ENCODE assay signal across 20 cellular contexts in the genomic region with DNA sequence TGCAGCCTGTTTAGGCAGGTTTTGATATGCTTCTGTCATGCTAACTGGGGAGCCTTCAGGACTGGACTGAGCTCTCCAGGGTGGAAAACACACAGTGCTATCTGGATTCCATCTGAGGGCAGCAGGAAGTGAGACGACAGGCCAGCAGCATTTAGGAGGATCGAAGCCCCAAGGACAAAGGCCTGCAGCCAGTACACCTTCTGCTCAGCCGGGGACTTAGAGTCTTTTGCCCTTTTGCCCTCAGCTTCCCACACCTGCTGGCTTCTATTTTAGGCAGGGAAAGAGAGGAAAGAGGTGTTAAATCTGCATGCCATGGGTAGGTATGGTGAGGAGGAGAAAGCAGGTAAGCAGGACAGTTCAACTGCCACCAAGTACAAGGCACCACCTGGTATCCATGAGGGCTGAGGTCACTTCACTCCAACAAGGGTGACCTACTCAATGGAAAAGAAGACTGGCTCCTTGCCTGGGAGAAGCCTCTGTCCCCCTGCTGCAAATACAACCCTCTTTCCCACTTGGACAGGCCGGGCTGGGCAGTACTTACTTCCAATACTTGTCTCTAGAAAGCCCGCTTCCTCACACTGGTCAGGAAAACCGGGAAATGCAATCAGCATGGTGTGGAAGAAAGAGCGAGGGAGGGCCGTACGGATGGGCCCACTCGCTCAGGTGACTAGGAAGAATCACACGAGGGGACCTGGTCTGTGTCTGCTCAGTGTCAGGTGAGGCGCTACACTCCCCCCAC. TPM values are rescaled to one million over a fixed set of nuclear protein-coding genes. Genes with fewer than 3 reads are reported as not detected.
DNase-seq lines count a peak whose midpoint lies in the region; ATAC-seq, FAIRE-seq and TF ChIP-seq lines count a peak whose summit lies in the region.
"Had no signal": no experiment of that assay in that cellular context is flagged by ENCODE, and none has a peak within 500 bp of the region (broad histone marks: within the 10 kb centered on the region; RNA-seq: fewer than 3 reads in every experiment).

No MANE protein-coding gene starts in this region.

- H3K9ac ChIP-seq in NT2/D1 (ENCODE audit: insufficient read length, low read depth) = no peak overlapping the region
- H3K9ac ChIP-seq: GM23248 had no signal

- FAIRE-seq in pancreas (lab: Jason Lieb, UNC) (no peak), GM19239 (lab: Jason Lieb, UNC) (no peak)

- H3K4me3 ChIP-seq in DOHH2 (ENCODE audit: low read length) (peak overlapping the region; percentile 78), NT2/D1 (ENCODE audit: insufficient read length, low read depth) (no peak overlapping the region), epithelial cell of esophagus (ENCODE audit: low read length) (no peak overlapping the region), pancreas (no peak overlapping the region), HAP-1 (no peak overlapping the region)
- H3K4me3 ChIP-seq: gastroesophageal sphincter, GM23248, PC-9 had no signal

- no peaks in the 10 kb centered on the region for H3K9me3 ChIP-seq in DOHH2 (ENCODE audit: control insufficient read depth, insufficient read depth, low read length)
- H3K9me3 ChIP-seq in NT2/D1 (ENCODE audit: insufficient read depth, low read length) = no peaks in the 10 kb centered on the region
- no peaks in the 10 kb centered on the region for H3K9me3 ChIP-seq in pancreas
- no peaks in the 10 kb centered on the region for H3K9me3 ChIP-seq in HAP-1
- H3K9me3 ChIP-seq: gastroesophageal sphincter had no signal

- peaks cover 31% of the 10 kb centered on the region for H3K79me2 ChIP-seq in DOHH2 (ENCODE audit: control insufficient read depth, low read length)

- 68 to 75% methylated on average over 12 of the region's 12 CpGs for WGBS in pancreas, 2 donors

- peaks cover 41% of the 10 kb centered on the region for H3F3A ChIP-seq in DOHH2 (ENCODE audit: control insufficient read depth, insufficient read depth)

- peak overlapping the region; percentile 75 for H3K4me2 ChIP-seq in DOHH2 (ENCODE audit: low read length)
- H3K4me2 ChIP-seq: PC-9 had no signal

- no peaks in the 10 kb centered on the region for H4K20me1 ChIP-seq in DOHH2 (ENCODE audit: control insufficient read depth, insufficient read depth, low read depth, low read length)

- peak; percentile 40 to 76 (median 63) for ATAC-seq in pancreas
- ATAC-seq in HG02763 (IDR thresholded peaks at IDR 0.05; ENCODE audit: unreplicated experiment) = no peak
- ATAC-seq: activated CD8-positive, alpha-beta memory T cell treated with anti-CD3 and anti-CD28 coated beads, Interleukin-2, amount 10 ng/mL, durations not matched to agents 7 days and 5 days; gastroesophageal sphincter; left cardiac atrium had no signal

- H3K27ac ChIP-seq in DOHH2 (ENCODE audit: low read depth, low read length) (peak overlapping the region; percentile 98), pancreas (peak overlapping the region in 3 of 4 donors; percentile 18 to 46 (median 22))
- H3K27ac ChIP-seq: gastroesophageal sphincter, GM23248, PC-9 had no signal

- in situ Hi-C loops in HAP-1 (cut with MboI; ENCODE audit: low sequenced_read_pairs) = no loop called here

- DNase-seq in NT2/D1 (ENCODE audit: low read depth, low spot score) = peak; percentile 39
- DNase-seq in epithelial cell of esophagus (ENCODE audit: low read depth) = peak; percentile 71
- DNase-seq in pancreas = peak in 2 of 6 donors; percentile 14 to 51
- no peak for DNase-seq in GM19239 (ENCODE audit: insufficient read length, low spot score)
- DNase-seq in D341Med (ENCODE audit: low spot score) = no peak
- no peak for DNase-seq in HAP-1 (ENCODE audit: low spot score in 2 of 2)
- DNase-seq: activated CD4-positive, alpha-beta T cell treated with anti-CD3 and anti-CD28 coated beads for 1 hour; activated CD8-positive, alpha-beta memory T cell treated with anti-CD3 and anti-CD28 coated beads, Interleukin-2, amount 10 ng/mL, durations not matched to agents 7 days and 5 days; activated naive CD8-positive, alpha-beta T cell treated with anti-CD3 and anti-CD28 coated beads, Interleukin-2, amount 10 ng/mL, durations not matched to agents 7 days and 5 days; dermis blood vessel endothelial cell; GM23248; left cardiac atrium; NCI-H526 treated with DMSO at 0.1 percent for 48 hours; PC-9; stimulated activated CD8-positive, alpha-beta memory T cell treated with anti-CD3 and anti-CD28 coated beads, Interleukin-4, amount 100 ng/mL, for 48 hours had no signal

- no peaks in the 10 kb centered on the region for H3K9me2 ChIP-seq in DOHH2 (replicated peaks; ENCODE audit: control insufficient read depth, low read length)

- H3K4me1 ChIP-seq in DOHH2 (ENCODE audit: control insufficient read depth, low read length) = peaks cover 97% of the 10 kb centered on the region
- H3K4me1 ChIP-seq in NT2/D1 (ENCODE audit: insufficient read depth, insufficient read length) = peaks cover 20% of the 10 kb centered on the region
- peaks cover 0 to 22% (median 8%) of the 10 kb centered on the region in 3 donors for H3K4me1 ChIP-seq in pancreas
- no peaks in the 10 kb centered on the region for H3K4me1 ChIP-seq in HAP-1
- H3K4me1 ChIP-seq: gastroesophageal sphincter had no signal

- intact Hi-C loops in pancreas (cut with DNase I) = no loop called here

- no peak for TF ChIP-seq CTCF in DOHH2 (IDR thresholded peaks at IDR 0.05; ENCODE audit: low read depth, low read length, poor library complexity, severe bottlenecking)
- TF ChIP-seq CTCF in epithelial cell of esophagus (IDR thresholded peaks at IDR 0.05; ENCODE audit: insufficient read depth, low read depth, low read length, missing control alignments) = no peak
- TF ChIP-seq CTCF in pancreas (IDR thresholded peaks at IDR 0.05) = no peak

- no peaks in the 10 kb centered on the region for H3K27me3 ChIP-seq in DOHH2 (ENCODE audit: control insufficient read depth, low read length)
- no peaks in the 10 kb centered on the region for H3K27me3 ChIP-seq in NT2/D1 (ENCODE audit: insufficient read depth, insufficient read length)
- H3K27me3 ChIP-seq in pancreas = no peaks in the 10 kb centered on the region
- no peaks in the 10 kb centered on the region for H3K27me3 ChIP-seq in HAP-1 (ENCODE audit: low read depth)
- H3K27me3 ChIP-seq: gastroesophageal sphincter had no signal

- H3K36me3 ChIP-seq in DOHH2 (ENCODE audit: control insufficient read depth, low read length) (peaks cover 48% of the 10 kb centered on the region), NT2/D1 (ENCODE audit: insufficient read depth, insufficient read length, low read length) (peaks cover 50% of the 10 kb centered on the region), pancreas (peaks cover 0 to 5% (median 0%) of the 10 kb centered on the region in 3 donors), HAP-1 (replicated peaks) (peaks cover 22% of the 10 kb centered on the region)

RNA-seq across cellular contexts. Expression of a gene that starts 12.3 kb away (rescaled TPM):
- total RNA-seq in pancreas = 10 to 100 TPM in 5 of 6 donors, 1 to 10 TPM in 1; 9.0 to 20.4 (median 16.9) TPM
- polyA plus RNA-seq in pancreas = 10 to 100 TPM; 48.2 to 48.4 TPM
- total RNA-seq: dermis blood vessel endothelial cell, GM23248, pulmonary artery endothelial cell had no signal
- polyA plus RNA-seq: GM23248, neural cell had no signal

RNA-seq across cellular contexts. Expression of a gene that starts 17.1 kb away (rescaled TPM):
- 10 to 100 TPM; 18.6 to 26.8 (median 23.6) TPM for total RNA-seq in pancreas
- 10 to 100 TPM; 39.2 to 44.3 TPM for polyA plus RNA-seq in pancreas

RNA-seq across cellular contexts. Expression of a gene that starts 27.7 kb away (rescaled TPM):
- under 1 TPM in 5 of 6 donors, not detected in 1; 0.28 to 0.66 (median 0.40) TPM for total RNA-seq in pancreas
- 1 to 10 TPM in 1 of 2 donors, under 1 TPM in 1; 0.12 to 1.3 TPM for polyA plus RNA-seq in pancreas
- total RNA-seq: GM23248 had no signal
- polyA plus RNA-seq: GM23248, neural cell had no signal

RNA-seq across cellular contexts. Expression of a gene that starts 49.3 kb away (rescaled TPM):
- total RNA-seq in pancreas = 10 to 100 TPM; 21.3 to 49.7 (median 40.6) TPM
- polyA plus RNA-seq in pancreas = 10 to 100 TPM; 22.5 to 31.6 TPM

Comparison
In these comparisons a context has a peak if more than half of its experiments do, and no peak if none do; other contexts are left out.
1. DNase-seq: peak in NT2/D1 (single experiment) and epithelial cell of esophagus (single experiment); none in GM19239 (single experiment), D341Med (single experiment) and HAP-1 (0 of 2).